Comparison of ENCODE assay signal across 20 cellular contexts in genomic region chr2:136935119-136935518, GRCh38.
A peak's percentile ranks its signal among the peaks of the same experiment; 100 is the strongest.
DNase-seq lines count a peak whose midpoint lies in the region; ATAC-seq, FAIRE-seq and TF ChIP-seq lines count a peak whose summit lies in the region.
"Had no signal": no experiment of that assay in that cellular context is flagged by ENCODE, and none has a peak within 500 bp of the region (broad histone marks: within the 10 kb centered on the region; RNA-seq: fewer than 3 reads in every experiment).

No MANE protein-coding gene starts in this region.

- no peak for TF ChIP-seq EP300 in H1 (IDR thresholded peaks at IDR 0.05; ENCODE audit: borderline replicate concordance in 1 of 2, low read depth in 2 of 2, low read length in 2 of 2)

- H3K27ac Mint-ChIP-seq in progenitor cell of endocrine pancreas, result no peak overlapping the region
- no peak overlapping the region for H3K27ac Mint-ChIP-seq in stimulated activated memory B cell treated with anti-CD40 and anti-IgM and Interleukin-4, amounts not matched to agents 10 μg/mL and 1 μg/mL and 100 μg/mL, for 72 hours
- H3K27ac Mint-ChIP-seq: CD14-positive monocyte; CD8-positive, alpha-beta T cell had no signal

- 93% methylated on average over 1 of the region's 1 CpG; no CpG with 5 or more reads in 1 of the 2 experiments for WGBS in H1 (ENCODE audit: extremely low coverage in 1 of 2, insufficient coverage in 1 of 2, insufficient read length in 1 of 2, insufficient replicate concordance in 2 of 2, low coverage in 1 of 2, low lambda C conversion rate in 2 of 2, missing lambda C conversion rate in 1 of 2), 2 experiments

- no peak for ATAC-seq in lower lobe of right lung
- no peak for ATAC-seq in stimulated activated memory B cell treated with anti-CD40 and anti-IgM and Interleukin-4, amounts not matched to agents 10 μg/mL and 1 μg/mL and 100 μg/mL, for 72 hours
- ATAC-seq: A549; CD8-positive, alpha-beta T cell had no signal

- H3K27me3 Mint-ChIP-seq in progenitor cell of endocrine pancreas, result no peaks in the 10 kb centered on the region
- no peaks in the 10 kb centered on the region for H3K27me3 Mint-ChIP-seq in stimulated activated memory B cell treated with anti-CD40 and anti-IgM and Interleukin-4, amounts not matched to agents 10 μg/mL and 1 μg/mL and 100 μg/mL, for 72 hours

- TF ChIP-seq CTCF in GM12875 (IDR thresholded peaks at IDR 0.05; ENCODE audit: borderline replicate concordance, insufficient read depth, low read depth, low read length), result peak; percentile 3; the same call in 1 of the 2 replicates
- no peak for TF ChIP-seq CTCF in H1 (IDR thresholded peaks at IDR 0.05; ENCODE audit: control extremely low read depth in 1 of 3, insufficient read depth in 1 of 3, low read depth in 1 of 3, low read length in 3 of 3)
- peak; percentile 13 for TF ChIP-seq CTCF in progenitor cell of endocrine pancreas (IDR thresholded peaks at IDR 0.05; ENCODE audit: unreplicated experiment)
- no peak for TF ChIP-seq CTCF in lower lobe of right lung (IDR thresholded peaks at IDR 0.05)

- H3K4me3 Mint-ChIP-seq in progenitor cell of endocrine pancreas (ENCODE audit: low read depth), result no peak overlapping the region
- H3K4me3 Mint-ChIP-seq in stimulated activated memory B cell treated with anti-CD40 and anti-IgM and Interleukin-4, amounts not matched to agents 10 μg/mL and 1 μg/mL and 100 μg/mL, for 72 hours, result no peak overlapping the region
- H3K4me3 Mint-ChIP-seq: CD14-positive monocyte; CD8-positive, alpha-beta T cell had no signal

- no peak overlapping the region for H2AK5ac ChIP-seq in H1 (ENCODE audit: low read depth, low read length)

- no peak overlapping the region for H3K23ac ChIP-seq in H1 (ENCODE audit: insufficient read length)

- H3K4ac ChIP-seq in H1 (replicated peaks; ENCODE audit: insufficient read length, low read depth, low read length), result no peak overlapping the region

- H3K79me2 ChIP-seq in H1 (ENCODE audit: control insufficient read depth in 1 of 2, insufficient read depth in 2 of 2, low read length in 2 of 2), result no peaks in the 10 kb centered on the region

- H3K4me2 ChIP-seq in H1 (ENCODE audit: insufficient read depth in 1 of 2, low read depth in 2 of 2, low read length in 2 of 2), result no peak overlapping the region
- H3K4me2 ChIP-seq: A549 had no signal

- intact Hi-C loops in lower lobe of right lung (cut with DNase I), result no loop called here

- no peak overlapping the region for H3K14ac ChIP-seq in H1 (ENCODE audit: insufficient read length)

- H3K27me3 ChIP-seq in H1 (replicated peaks in 1 of 4; ENCODE audit: control insufficient read depth in 3 of 4, extremely low read depth in 1 of 4, insufficient read depth in 3 of 4, low read length in 3 of 4), result no peaks in the 10 kb centered on the region
- H3K27me3 ChIP-seq in lower lobe of right lung (ENCODE audit: low read depth), result no peaks in the 10 kb centered on the region
- H3K27me3 ChIP-seq: BE2C had no signal

- no peaks in the 10 kb centered on the region for H3K9me3 ChIP-seq in H1 (ENCODE audit: insufficient read depth in 2 of 2, low read depth in 1 of 2, low read length in 1 of 2)
- no peaks in the 10 kb centered on the region for H3K9me3 ChIP-seq in lower lobe of right lung
- H3K9me3 ChIP-seq: A549, BE2C had no signal

- no peak for TF ChIP-seq POLR2A in H1 (IDR thresholded peaks at IDR 0.05; ENCODE audit: control extremely low read depth in 1 of 2, low read depth in 2 of 2, low read length in 2 of 2)

- H2BK20ac ChIP-seq in H1 (ENCODE audit: low read length), result no peak overlapping the region

- no peak overlapping the region for H4K5ac ChIP-seq in H1 (ENCODE audit: insufficient read length, low read depth, low read length)

- H4K20me1 ChIP-seq in H1 (replicated peaks in 1 of 2; ENCODE audit: control insufficient read depth in 1 of 2, insufficient read depth in 2 of 2, low read length in 2 of 2), result no peaks in the 10 kb centered on the region

- H4K8ac ChIP-seq in H1 (ENCODE audit: extremely low read depth, insufficient read depth, low read length), result no peak overlapping the region

- H3K4me1 Mint-ChIP-seq in progenitor cell of endocrine pancreas (ENCODE audit: low read depth), result no peaks in the 10 kb centered on the region
- H3K4me1 Mint-ChIP-seq in stimulated activated memory B cell treated with anti-CD40 and anti-IgM and Interleukin-4, amounts not matched to agents 10 μg/mL and 1 μg/mL and 100 μg/mL, for 72 hours, result no peaks in the 10 kb centered on the region
- H3K4me1 Mint-ChIP-seq: CD14-positive monocyte had no signal

- no peak overlapping the region for H3K18ac ChIP-seq in H1 (ENCODE audit: extremely low read depth, low read length)

- DNase-seq in NAMALWA (ENCODE audit: low spot score) (peak; percentile 31), H1 (ENCODE audit: low read depth in 1 of 2, low spot score in 2 of 2) (no peak), progenitor cell of endocrine pancreas (ENCODE audit: low spot score, unreplicated experiment) (no peak), lower lobe of right lung (no peak), GM19239 (ENCODE audit: insufficient read length, low spot score) (no peak)
- DNase-seq: BE2C; CD8-positive, alpha-beta T cell; COR-L47; DMS153; DMS79 treated with DMSO at 0.1 percent for 48 hours; EL; GOT3; HCEC 1CT; IMR-90; KG1 had no signal

- no peak overlapping the region for H2BK120ac ChIP-seq in H1 (replicated peaks; ENCODE audit: low read depth, low read length)

- FAIRE-seq in H1 (lab: Jason Lieb, UNC) (no peak), GM19239 (lab: Jason Lieb, UNC) (no peak)
- FAIRE-seq: A549, GM18507 had no signal

- no peak overlapping the region for H4K91ac ChIP-seq in H1 (replicated peaks; ENCODE audit: insufficient read length, low read length)

- no peak overlapping the region for H2BK12ac ChIP-seq in H1 (ENCODE audit: low read depth, low read length)

- TF ChIP-seq RAD21 in H1 (IDR thresholded peaks at IDR 0.05 in 1 of 2, conservative IDR thresholded peaks at IDR 0.05 in 1 of 2; ENCODE audit: low read depth in 2 of 2, low read length in 2 of 2), result no peak

- H3K23me2 ChIP-seq in H1 (ENCODE audit: low read depth, low read length), result no peaks in the 10 kb centered on the region

- H3K4me1 ChIP-seq in H1 (replicated peaks in 1 of 4; ENCODE audit: control insufficient read depth in 3 of 4, insufficient read depth in 4 of 4, low read length in 3 of 4) (no peaks in the 10 kb centered on the region), lower lobe of right lung (no peaks in the 10 kb centered on the region)
- H3K4me1 ChIP-seq: A549, BE2C had no signal

- H3K56ac ChIP-seq in H1 (replicated peaks; ENCODE audit: insufficient read length, low read depth, low read length), result no peak overlapping the region

- H2AFZ ChIP-seq in H1 (ENCODE audit: low read length), result no peak overlapping the region

- H3K9ac ChIP-seq in H1 (replicated peaks in 1 of 4; ENCODE audit: extremely low read depth in 1 of 4, low read depth in 3 of 4, low read length in 3 of 4), result no peak overlapping the region

- H3K4me3 ChIP-seq in GM12875 (ENCODE audit: low read depth, low read length) (no peak overlapping the region), H1 (ENCODE audit: extremely low read depth in 1 of 4, insufficient read depth in 2 of 4, low read depth in 3 of 4, low read length in 4 of 4) (no peak overlapping the region), lower lobe of right lung (no peak overlapping the region)
- H3K4me3 ChIP-seq: A549 had no signal

- H3K36me3 Mint-ChIP-seq in progenitor cell of endocrine pancreas (ENCODE audit: insufficient read depth), result no peaks in the 10 kb centered on the region
- H3K36me3 Mint-ChIP-seq in stimulated activated memory B cell treated with anti-CD40 and anti-IgM and Interleukin-4, amounts not matched to agents 10 μg/mL and 1 μg/mL and 100 μg/mL, for 72 hours, result no peaks in the 10 kb centered on the region
- H3K36me3 Mint-ChIP-seq: CD14-positive monocyte; CD8-positive, alpha-beta T cell had no signal

- H3K36me3 ChIP-seq in H1 (ENCODE audit: control insufficient read depth in 2 of 4, insufficient read depth in 4 of 4, low read length in 3 of 4) (no peaks in the 10 kb centered on the region), lower lobe of right lung (no peaks in the 10 kb centered on the region)
- H3K36me3 ChIP-seq: BE2C had no signal

- POLR2A ChIA-PET in H1 (lab: Charles Lee; ENCODE audit: partially characterized antibody), result no interaction called here

- no peak overlapping the region for H2BK15ac ChIP-seq in H1 (ENCODE audit: low read length)

- CTCF ChIA-PET in H1 (lab: Charles Lee; ENCODE audit: partially characterized antibody), result no interaction called here

- H2BK5ac ChIP-seq in H1 (ENCODE audit: low read depth, low read length), result no peak overlapping the region

- no peak overlapping the region for H3K27ac ChIP-seq in H1 (ENCODE audit: low read depth, low read length)
- H3K27ac ChIP-seq in lower lobe of right lung, result no peak overlapping the region
- H3K27ac ChIP-seq: A549 had no signal

- peaks cover 3% of the 10 kb centered on the region for H3K9me3 Mint-ChIP-seq in progenitor cell of endocrine pancreas (ENCODE audit: low read depth)
- H3K9me3 Mint-ChIP-seq in stimulated activated memory B cell treated with anti-CD40 and anti-IgM and Interleukin-4, amounts not matched to agents 10 μg/mL and 1 μg/mL and 100 μg/mL, for 72 hours, result peaks cover 6% of the 10 kb centered on the region

- H3K79me1 ChIP-seq in H1 (ENCODE audit: low read depth, low read length), result no peaks in the 10 kb centered on the region

TF ChIP-seq in H1, 55 proteins besides CTCF, POLR2A, EP300 and RAD21:
- TF ChIP-seq FOSL1 (IDR thresholded peaks at IDR 0.05; ENCODE audit: insufficient read depth, low read depth, low read length) (no peak), KDM1A (IDR thresholded peaks at IDR 0.05; ENCODE audit: borderline replicate concordance, low read length) (peak; percentile 64), SIX5 (IDR thresholded peaks at IDR 0.05; ENCODE audit: low read depth, low read length) (no peak), MAX (IDR thresholded peaks at IDR 0.05) (no peak), BCL11A (IDR thresholded peaks at IDR 0.05; ENCODE audit: low read depth in 2 of 2, low read length in 2 of 2) (no peak), POU5F1 (IDR thresholded peaks at IDR 0.05; ENCODE audit: low read depth, low read length) (no peak), ASH2L (IDR thresholded peaks at IDR 0.05; ENCODE audit: low read length) (no peak)

Comparison
In these comparisons a context has a peak if more than half of its experiments do, and no peak if none do; other contexts are left out.
1. CTCF ChIP-seq: peak in GM12875 (single experiment) and progenitor cell of endocrine pancreas (single experiment); none in H1 (0 of 3) and lower lobe of right lung (single experiment).